In genomic region chr11:569273-569885, GRCh38 we compare ENCODE assay signal across 9 cellular contexts. TPM values are rescaled to one million over a fixed set of nuclear protein-coding genes. Genes with fewer than 3 reads are reported as not detected.
A peak's percentile ranks its signal among the peaks of the same experiment; 100 is the strongest.
DNase-seq lines count a peak whose midpoint lies in the region; ATAC-seq, FAIRE-seq and TF ChIP-seq lines count a peak whose summit lies in the region.
"Had no signal": no experiment of that assay in that cellular context is flagged by ENCODE, and none has a peak within 500 bp of the region (broad histone marks: within the 10 kb centered on the region; RNA-seq: fewer than 3 reads in every experiment).

No MANE protein-coding gene starts in this region.

- H3K9me3 ChIP-seq in body of pancreas (no peaks in the 10 kb centered on the region), HepG2 (ENCODE audit: low read length) (no peaks in the 10 kb centered on the region), thyroid gland (no peaks in the 10 kb centered on the region)

- TSS peak; percentile 80 for BruUV-seq in HepG2 (replicated peaks; lab: Mats Ljungman, UMichigan)

- H3K9me3 Mint-ChIP-seq in T-helper 2 cell treated with Interferon-gamma antibody and Interleukin-4, amounts not matched to agents 5 μg/mL and 100 μg/mL, for 36 hours, result no peaks in the 10 kb centered on the region

- H3K4me1 ChIP-seq in body of pancreas, result peaks cover 19% of the 10 kb centered on the region
- H3K4me1 ChIP-seq in HepG2 (ENCODE audit: insufficient read depth, low read length), result peaks cover 71% of the 10 kb centered on the region
- H3K4me1 ChIP-seq in thyroid gland, result peaks cover 29 to 36% of the 10 kb centered on the region in 2 donors

- TF ChIP-seq RAD21 in HepG2 (CRISPR knock-in tag; IDR thresholded peaks at IDR 0.05), result no peak

- TF ChIP-seq CTCF in body of pancreas (IDR thresholded peaks at IDR 0.05) (no peak), HepG2 (CRISPR knock-in tag; IDR thresholded peaks at IDR 0.05) (no peak), thyroid gland (IDR thresholded peaks at IDR 0.05) (no peak)

- H3K36me3 Mint-ChIP-seq in T-helper 2 cell treated with Interferon-gamma antibody and Interleukin-4, amounts not matched to agents 5 μg/mL and 100 μg/mL, for 36 hours (ENCODE audit: low read depth), result peaks cover 7% of the 10 kb centered on the region

- peaks cover 21% of the 10 kb centered on the region; the same call in 1 of the 2 replicates for H4K20me1 ChIP-seq in HepG2 (ENCODE audit: insufficient read depth, low read length)

- H3K27ac ChIP-seq in body of pancreas (peak overlapping the region in 3 of 4 donors; percentile 53 to 81 (median 72)), HepG2 (ENCODE audit: extremely low read length, insufficient read depth, low read length) (peak overlapping the region; percentile 78), thyroid gland (peak overlapping the region in 1 of 3 donors; percentile 46)

- H3K27me3 ChIP-seq in body of pancreas, result no peaks in the 10 kb centered on the region
- no peaks in the 10 kb centered on the region; a peak in 2 of 5 replicates for H3K27me3 ChIP-seq in HepG2 (ENCODE audit: control insufficient read depth in 1 of 2, insufficient read depth in 2 of 2, low read length in 2 of 2)
- no peaks in the 10 kb centered on the region for H3K27me3 ChIP-seq in thyroid gland

- CTCF ChIA-PET in HepG2 (lab: Yijun Ruan, JAX; ENCODE audit: low intra/inter-chr PET ratio, low total read pairs), result no interaction called here

- FAIRE-seq in HepG2 (lab: Jason Lieb, UNC), result no peak

- DNase-seq in T-helper 2 cell treated with Interferon-gamma antibody and Interleukin-4, amounts not matched to agents 5 μg/mL and 100 μg/mL, for 36 hours (ENCODE audit: low spot score), result no peak
- no peak for DNase-seq in T-helper 2 cell
- no peak for DNase-seq in body of pancreas
- DNase-seq in HepG2 (ENCODE audit: low spot score), result no peak
- no peak for DNase-seq in thyroid gland
- DNase-seq in GOT3 (lab: John Stamatoyannopoulos, UW), result no peak
- no peak for DNase-seq in erythroblast (lab: John Stamatoyannopoulos, UW)

- POLR2A ChIA-PET in HepG2 (lab: Yijun Ruan, JAX), result interaction anchor here (0.6 to 2.9 kb wide), 7 partner anchors 8 to 250 kb away, joined by 3 to 18 read pairs (median 3); partner anchors contain the start of genes HRAS and LMNTD2

- no peak for TF ChIP-seq EP300 in HepG2 (IDR thresholded peaks at IDR 0.05; ENCODE audit: low read depth in 2 of 2, low read length in 2 of 2)
- no peak for TF ChIP-seq EP300 in HepG2 (CRISPR knock-in tag; IDR thresholded peaks at IDR 0.05; ENCODE audit: borderline replicate concordance)

- intact Hi-C loops in body of pancreas (cut with DNase I) (no loop called here), HepG2 (cut with micrococcal nuclease; ENCODE audit: unreplicated experiment) (no loop called here), thyroid gland (cut with DNase I) (no loop called here)

- H3K9ac ChIP-seq in HepG2 (ENCODE audit: insufficient read depth, low read depth, low read length), result peak overlapping the region; percentile 86

- H3K36me3 ChIP-seq in body of pancreas (replicated peaks in 1 of 2; ENCODE audit: insufficient read depth in 1 of 2, low read depth in 2 of 2), result no peaks in the 10 kb centered on the region
- H3K36me3 ChIP-seq in HepG2 (replicated peaks in 1 of 2; ENCODE audit: control insufficient read depth in 1 of 2, insufficient read depth in 2 of 2, low read length in 2 of 2), result no peaks in the 10 kb centered on the region; a peak in 1 of 5 replicates
- H3K36me3 ChIP-seq in thyroid gland, result no peaks in the 10 kb centered on the region

- H3K4me2 ChIP-seq in HepG2 (ENCODE audit: low read depth, low read length), result peak overlapping the region; percentile 94

- H3K4me3 Mint-ChIP-seq in T-helper 2 cell treated with Interferon-gamma antibody and Interleukin-4, amounts not matched to agents 5 μg/mL and 100 μg/mL, for 36 hours, result peak overlapping the region; percentile 78

- ATAC-seq in body of pancreas (no peak), HepG2 (peak; percentile 15), GM21528 (IDR thresholded peaks at IDR 0.05; ENCODE audit: low FRiP score, unreplicated experiment) (no peak)

- peaks cover 16% of the 10 kb centered on the region for H3K79me2 ChIP-seq in HepG2 (ENCODE audit: insufficient read depth, low read length)

- no peak overlapping the region for H2AFZ ChIP-seq in HepG2 (ENCODE audit: low read length)

- 45 to 47% methylated on average over 14 to 28 of the region's 28 CpGs for WGBS in body of pancreas, 2 donors
- WGBS in HepG2 (ENCODE audit: low lambda C conversion rate), result 3% methylated on average over 6 of the region's 28 CpGs
- 67 to 71% methylated on average over 18 to 28 of the region's 28 CpGs for WGBS in thyroid gland, 2 donors

- no peaks in the 10 kb centered on the region for H3K27me3 Mint-ChIP-seq in T-helper 2 cell treated with Interferon-gamma antibody and Interleukin-4, amounts not matched to agents 5 μg/mL and 100 μg/mL, for 36 hours (ENCODE audit: low read depth)

- in situ Hi-C loops in HepG2 (cut with HindIII; ENCODE audit: extremely low pct_ligation_motif_present, low pct_unique_long_range_greater_than_20kb), result no loop called here

- peaks cover 9% of the 10 kb centered on the region for H3K4me1 Mint-ChIP-seq in T-helper 2 cell treated with Interferon-gamma antibody and Interleukin-4, amounts not matched to agents 5 μg/mL and 100 μg/mL, for 36 hours (ENCODE audit: low read depth)

- H3K27ac Mint-ChIP-seq in T-helper 2 cell treated with Interferon-gamma antibody and Interleukin-4, amounts not matched to agents 5 μg/mL and 100 μg/mL, for 36 hours, result peak overlapping the region; percentile 68

- TF ChIP-seq POLR2A in body of pancreas (IDR thresholded peaks at IDR 0.05) (no peak), HepG2 (IDR thresholded peaks at IDR 0.05; ENCODE audit: insufficient read depth in 1 of 2, low read depth in 2 of 2, low read length in 2 of 2) (no peak), thyroid gland (IDR thresholded peaks at IDR 0.05) (no peak), erythroblast (IDR thresholded peaks at IDR 0.05; ENCODE audit: low read length) (no peak)

- no peak overlapping the region for H3K4me3 ChIP-seq in body of pancreas
- H3K4me3 ChIP-seq in HepG2 (replicated peaks in 1 of 3; ENCODE audit: insufficient read depth in 1 of 3, low read depth in 2 of 3, low read length in 3 of 3), result peak overlapping the region; percentile 68 to 96 (median 78)
- peak overlapping the region in 2 of 3 donors; percentile 42 to 69 for H3K4me3 ChIP-seq in thyroid gland (replicated peaks in 1 of 3)

RNA-seq across cellular contexts. Expression of gene PHRF1, which starts 6.9 kb away (rescaled TPM):
- total RNA-seq in body of pancreas (10 to 100 TPM; 18.2 to 34.3 TPM), HepG2 (2016; rRNA removed; fragmentation: Illumina TruSeq; extraction: Trizol) (13.7 and 16.7 TPM in 2 replicates), thyroid gland (10 to 100 TPM; 18.3 to 31.0 (median 19.3) TPM)
- 7.4 and 7.9 TPM in 2 replicates for total RNA-seq in HepG2 (2016; cell fraction: cytosol; rRNA removed; fragmentation: Illumina TruSeq; extraction: Trizol; ENCODE audit: low read depth)
- 10.7 and 17.0 TPM in 2 replicates for total RNA-seq in HepG2 (2016; cell fraction: insoluble cytoplasmic fraction; rRNA removed; fragmentation: Illumina TruSeq; extraction: Trizol)
- 5.1 and 6.1 TPM in 2 replicates for total RNA-seq in HepG2 (2016; cell fraction: membrane; rRNA removed; fragmentation: Illumina TruSeq; extraction: Trizol)
- total RNA-seq in HepG2 (2016; cell fraction: nucleus; rRNA removed; fragmentation: Illumina TruSeq; extraction: Trizol), result 10.8 and 14.2 TPM in 2 replicates
- polyA plus RNA-seq in HepG2 (2011; rRNA removed), result 8.2 and 11.2 TPM in 2 replicates
- polyA plus RNA-seq in HepG2 (2011; cell fraction: cytosol; rRNA removed), result 4.8 and 7.0 TPM in 2 replicates
- 30.1 and 30.7 TPM in 2 replicates for polyA plus RNA-seq in HepG2 (2011; cell fraction: nucleus; rRNA removed)
- 7.4 and 8.1 TPM in 2 replicates for polyA plus RNA-seq in HepG2 (2012)
- polyA plus RNA-seq in HepG2 (2016; cell fraction: cytosol; fragmentation: Illumina TruSeq; extraction: Trizol; ENCODE audit: low read depth), result 1.6 and 1.8 TPM in 2 replicates
- 10.7 and 13.7 TPM in 2 replicates for polyA plus RNA-seq in HepG2 (2016; cell fraction: insoluble cytoplasmic fraction; fragmentation: Illumina TruSeq; extraction: Trizol; ENCODE audit: low read depth)
- polyA plus RNA-seq in HepG2 (2016; cell fraction: membrane; fragmentation: Illumina TruSeq; extraction: Trizol; ENCODE audit: low read depth), result 2.1 and 2.5 TPM in 2 replicates
- 25.7 and 27.7 TPM in 2 replicates for polyA plus RNA-seq in HepG2 (2016; cell fraction: nucleus; fragmentation: Illumina TruSeq; extraction: Trizol; ENCODE audit: insufficient read depth, low read depth)
- polyA minus RNA-seq in HepG2 (2011; rRNA and poly(A)+ RNA removed; ENCODE audit: low replicate concordance), result 13.6 and 18.7 TPM in 2 replicates
- 7.8 and 7.9 TPM in 2 replicates for polyA minus RNA-seq in HepG2 (2011; cell fraction: cytosol; rRNA and poly(A)+ RNA removed)
- 17.4 and 19.9 TPM in 2 replicates for polyA minus RNA-seq in HepG2 (2011; cell fraction: nucleus; rRNA and poly(A)+ RNA removed)

RNA-seq across cellular contexts. Expression of gene RASSF7, which starts 8.6 kb away (rescaled TPM):
- total RNA-seq in body of pancreas, result 100 to 1,000 TPM in 1 of 2 donors, 10 to 100 TPM in 1; 49.5 to 134 TPM
- total RNA-seq in HepG2 (2016; rRNA removed; fragmentation: Illumina TruSeq; extraction: Trizol), result 13.1 and 20.2 TPM in 2 replicates
- total RNA-seq in HepG2 (2016; cell fraction: cytosol; rRNA removed; fragmentation: Illumina TruSeq; extraction: Trizol; ENCODE audit: low read depth), result 5.4 and 5.7 TPM in 2 replicates
- 13.3 and 19.7 TPM in 2 replicates for total RNA-seq in HepG2 (2016; cell fraction: insoluble cytoplasmic fraction; rRNA removed; fragmentation: Illumina TruSeq; extraction: Trizol)
- total RNA-seq in HepG2 (2016; cell fraction: membrane; rRNA removed; fragmentation: Illumina TruSeq; extraction: Trizol), result 10.8 and 11.9 TPM in 2 replicates
- 16.7 and 17.2 TPM in 2 replicates for total RNA-seq in HepG2 (2016; cell fraction: nucleus; rRNA removed; fragmentation: Illumina TruSeq; extraction: Trizol)
- 28.6 and 36.4 TPM in 2 replicates for polyA plus RNA-seq in HepG2 (2011; rRNA removed)
- polyA plus RNA-seq in HepG2 (2011; cell fraction: cytosol; rRNA removed), result 22.3 and 49.0 TPM in 2 replicates
- 139 and 165 TPM in 2 replicates for polyA plus RNA-seq in HepG2 (2011; cell fraction: nucleus; rRNA removed)
- 8.9 and 12.6 TPM in 2 replicates for polyA plus RNA-seq in HepG2 (2012)
- polyA plus RNA-seq in HepG2 (2016; cell fraction: cytosol; fragmentation: Illumina TruSeq; extraction: Trizol; ENCODE audit: low read depth), result 4.7 and 6.0 TPM in 2 replicates
- polyA plus RNA-seq in HepG2 (2016; cell fraction: insoluble cytoplasmic fraction; fragmentation: Illumina TruSeq; extraction: Trizol; ENCODE audit: low read depth), result 12.3 and 15.9 TPM in 2 replicates
- 5.9 and 7.2 TPM in 2 replicates for polyA plus RNA-seq in HepG2 (2016; cell fraction: membrane; fragmentation: Illumina TruSeq; extraction: Trizol; ENCODE audit: low read depth)
- 32.6 and 40.7 TPM in 2 replicates for polyA plus RNA-seq in HepG2 (2016; cell fraction: nucleus; fragmentation: Illumina TruSeq; extraction: Trizol; ENCODE audit: insufficient read depth, low read depth)
- polyA minus RNA-seq in HepG2 (2011; rRNA and poly(A)+ RNA removed; ENCODE audit: low replicate concordance), result 6.7 and 39.4 TPM in 2 replicates
- 10.4 and 10.9 TPM in 2 replicates for polyA minus RNA-seq in HepG2 (2011; cell fraction: cytosol; rRNA and poly(A)+ RNA removed)
- polyA minus RNA-seq in HepG2 (2011; cell fraction: nucleus; rRNA and poly(A)+ RNA removed), result 15.2 and 17.9 TPM in 2 replicates
- 10 to 100 TPM; 18.6 to 60.0 (median 24.8) TPM for total RNA-seq in thyroid gland

RNA-seq across cellular contexts. Expression of gene LMNTD2, which starts 8.8 kb away (rescaled TPM):
- total RNA-seq in body of pancreas (10 to 100 TPM in 1 of 2 donors, 1 to 10 TPM in 1; 6.0 to 12.9 TPM), HepG2 (2016; rRNA removed; fragmentation: Illumina TruSeq; extraction: Trizol) (0.25 and 1.1 TPM in 2 replicates), thyroid gland (1 to 10 TPM; 4.2 to 8.8 (median 6.6) TPM)
- total RNA-seq in HepG2 (2016; cell fraction: cytosol; rRNA removed; fragmentation: Illumina TruSeq; extraction: Trizol; ENCODE audit: low read depth), result 0.40 and 0.44 TPM in 2 replicates
- total RNA-seq in HepG2 (2016; cell fraction: insoluble cytoplasmic fraction; rRNA removed; fragmentation: Illumina TruSeq; extraction: Trizol), result 0.45 and 1.1 TPM in 2 replicates
- total RNA-seq in HepG2 (2016; cell fraction: membrane; rRNA removed; fragmentation: Illumina TruSeq; extraction: Trizol), result 0.79 and 1.3 TPM in 2 replicates
- total RNA-seq in HepG2 (2016; cell fraction: nucleus; rRNA removed; fragmentation: Illumina TruSeq; extraction: Trizol), result 1.3 and 1.7 TPM in 2 replicates
- polyA plus RNA-seq in HepG2 (2011; rRNA removed), result 3.1 and 3.6 TPM in 2 replicates
- polyA plus RNA-seq in HepG2 (2011; cell fraction: cytosol; rRNA removed), result 1.1 and 2.2 TPM in 2 replicates
- 50.0 and 60.4 TPM in 2 replicates for polyA plus RNA-seq in HepG2 (2011; cell fraction: nucleus; rRNA removed)
- 1.3 and 1.4 TPM in 2 replicates for polyA plus RNA-seq in HepG2 (2012)
- polyA plus RNA-seq in HepG2 (2016; cell fraction: cytosol; fragmentation: Illumina TruSeq; extraction: Trizol; ENCODE audit: low read depth), result 0.53 and 0.78 TPM in 2 replicates
- polyA plus RNA-seq in HepG2 (2016; cell fraction: insoluble cytoplasmic fraction; fragmentation: Illumina TruSeq; extraction: Trizol; ENCODE audit: low read depth), result 0.42 and 0.68 TPM in 2 replicates
- 0.96 and 1.2 TPM in 2 replicates for polyA plus RNA-seq in HepG2 (2016; cell fraction: membrane; fragmentation: Illumina TruSeq; extraction: Trizol; ENCODE audit: low read depth)
- polyA plus RNA-seq in HepG2 (2016; cell fraction: nucleus; fragmentation: Illumina TruSeq; extraction: Trizol; ENCODE audit: insufficient read depth, low read depth), result 3.7 and 5.0 TPM in 2 replicates
- polyA minus RNA-seq in HepG2 (2011; rRNA and poly(A)+ RNA removed; ENCODE audit: low replicate concordance), result 0.51 and 0.96 TPM in 2 replicates
- polyA minus RNA-seq in HepG2 (2011; cell fraction: cytosol; rRNA and poly(A)+ RNA removed), result 0.88 and 1.4 TPM in 2 replicates
- 2.6 and 3.1 TPM in 2 replicates for polyA minus RNA-seq in HepG2 (2011; cell fraction: nucleus; rRNA and poly(A)+ RNA removed)

RNA-seq across cellular contexts. Expression of gene LRRC56, which starts 32.1 kb away (rescaled TPM):
- total RNA-seq in body of pancreas, result 1 to 10 TPM; 1.6 to 2.3 TPM
- 0.08 and 0.11 TPM in 2 replicates for total RNA-seq in HepG2 (2016; rRNA removed; fragmentation: Illumina TruSeq; extraction: Trizol)
- total RNA-seq in HepG2 (2016; cell fraction: cytosol; rRNA removed; fragmentation: Illumina TruSeq; extraction: Trizol; ENCODE audit: low read depth), result 0.10 TPM in 1 of 2 replicates, not detected in the other
- 0.09 TPM in 2 replicates for total RNA-seq in HepG2 (2016; cell fraction: insoluble cytoplasmic fraction; rRNA removed; fragmentation: Illumina TruSeq; extraction: Trizol)
- total RNA-seq in HepG2 (2016; cell fraction: membrane; rRNA removed; fragmentation: Illumina TruSeq; extraction: Trizol), result 0.06 and 0.07 TPM in 2 replicates
- total RNA-seq in HepG2 (2016; cell fraction: nucleus; rRNA removed; fragmentation: Illumina TruSeq; extraction: Trizol), result not detected in 2 replicates
- polyA plus RNA-seq in HepG2 (2011; rRNA removed), result 0.29 and 0.46 TPM in 2 replicates
- 0.21 and 0.22 TPM in 2 replicates for polyA plus RNA-seq in HepG2 (2011; cell fraction: cytosol; rRNA removed)
- polyA plus RNA-seq in HepG2 (2011; cell fraction: nucleus; rRNA removed), result 3.4 and 3.8 TPM in 2 replicates
- polyA plus RNA-seq in HepG2 (2012), result 0.34 and 0.59 TPM in 2 replicates
- polyA plus RNA-seq in HepG2 (2016; cell fraction: cytosol; fragmentation: Illumina TruSeq; extraction: Trizol; ENCODE audit: low read depth), result 0.05 TPM in 1 of 2 replicates, not detected in the other
- polyA plus RNA-seq in HepG2 (2016; cell fraction: insoluble cytoplasmic fraction; fragmentation: Illumina TruSeq; extraction: Trizol; ENCODE audit: low read depth), result 0.19 TPM in 1 of 2 replicates, not detected in the other
- 0.10 TPM in 1 of 2 replicates, not detected in the other for polyA plus RNA-seq in HepG2 (2016; cell fraction: membrane; fragmentation: Illumina TruSeq; extraction: Trizol; ENCODE audit: low read depth)
- 0.37 and 0.44 TPM in 2 replicates for polyA plus RNA-seq in HepG2 (2016; cell fraction: nucleus; fragmentation: Illumina TruSeq; extraction: Trizol; ENCODE audit: insufficient read depth, low read depth)
- polyA minus RNA-seq in HepG2 (2011; rRNA and poly(A)+ RNA removed; ENCODE audit: low replicate concordance), result 0.20 and 0.56 TPM in 2 replicates
- polyA minus RNA-seq in HepG2 (2011; cell fraction: cytosol; rRNA and poly(A)+ RNA removed), result 0.30 TPM in 1 of 2 replicates, not detected in the other
- 0.37 and 0.64 TPM in 2 replicates for polyA minus RNA-seq in HepG2 (2011; cell fraction: nucleus; rRNA and poly(A)+ RNA removed)
- 1 to 10 TPM; 1.7 to 2.6 (median 2.3) TPM for total RNA-seq in thyroid gland
- total RNA-seq: HT1080 had no signal

RNA-seq across cellular contexts. Expression of gene HRAS, which starts 34.0 kb away (rescaled TPM):
- total RNA-seq in body of pancreas (10 to 100 TPM; 13.0 to 15.8 TPM), HepG2 (2016; rRNA removed; fragmentation: Illumina TruSeq; extraction: Trizol) (47.5 and 50.0 TPM in 2 replicates), thyroid gland (10 to 100 TPM; 16.9 to 41.3 (median 29.9) TPM)
- total RNA-seq in HepG2 (2016; cell fraction: cytosol; rRNA removed; fragmentation: Illumina TruSeq; extraction: Trizol; ENCODE audit: low read depth), result 97.1 and 126 TPM in 2 replicates
- 35.7 and 53.4 TPM in 2 replicates for total RNA-seq in HepG2 (2016; cell fraction: insoluble cytoplasmic fraction; rRNA removed; fragmentation: Illumina TruSeq; extraction: Trizol)
- 106 and 128 TPM in 2 replicates for total RNA-seq in HepG2 (2016; cell fraction: membrane; rRNA removed; fragmentation: Illumina TruSeq; extraction: Trizol)
- 23.1 and 23.7 TPM in 2 replicates for total RNA-seq in HepG2 (2016; cell fraction: nucleus; rRNA removed; fragmentation: Illumina TruSeq; extraction: Trizol)
- 32.9 TPM in 2 replicates for polyA plus RNA-seq in HepG2 (2011; rRNA removed)
- polyA plus RNA-seq in HepG2 (2011; cell fraction: cytosol; rRNA removed), result 29.5 and 42.1 TPM in 2 replicates
- polyA plus RNA-seq in HepG2 (2011; cell fraction: nucleus; rRNA removed), result 62.4 and 65.1 TPM in 2 replicates
- 15.4 and 32.7 TPM in 2 replicates for polyA plus RNA-seq in HepG2 (2012)
- polyA plus RNA-seq in HepG2 (2016; cell fraction: cytosol; fragmentation: Illumina TruSeq; extraction: Trizol; ENCODE audit: low read depth), result 120 and 151 TPM in 2 replicates
- 33.8 and 38.7 TPM in 2 replicates for polyA plus RNA-seq in HepG2 (2016; cell fraction: insoluble cytoplasmic fraction; fragmentation: Illumina TruSeq; extraction: Trizol; ENCODE audit: low read depth)
- polyA plus RNA-seq in HepG2 (2016; cell fraction: membrane; fragmentation: Illumina TruSeq; extraction: Trizol; ENCODE audit: low read depth), result 96.2 and 121 TPM in 2 replicates
- polyA plus RNA-seq in HepG2 (2016; cell fraction: nucleus; fragmentation: Illumina TruSeq; extraction: Trizol; ENCODE audit: insufficient read depth, low read depth), result 47.3 and 47.4 TPM in 2 replicates
- polyA minus RNA-seq in HepG2 (2011; rRNA and poly(A)+ RNA removed; ENCODE audit: low replicate concordance), result 29.8 and 71.6 TPM in 2 replicates
- 8.5 and 9.0 TPM in 2 replicates for polyA minus RNA-seq in HepG2 (2011; cell fraction: cytosol; rRNA and poly(A)+ RNA removed)
- polyA minus RNA-seq in HepG2 (2011; cell fraction: nucleus; rRNA and poly(A)+ RNA removed), result 5.8 and 11.4 TPM in 2 replicates

Comparison
In these comparisons a context has a peak if more than half of its experiments do, and no peak if none do; other contexts are left out.
1. H3K4me3 ChIP-seq: peak in HepG2 (3 of 3) and thyroid gland (2 of 3); none in body of pancreas (0 of 2).